ENCODE assay signal across 8 cellular contexts in genomic region chr1:193121616-193122593, GRCh38. TPM values are rescaled to one million over a fixed set of nuclear protein-coding genes. Genes with fewer than 3 reads are reported as not detected.
DNase-seq lines count a peak whose midpoint lies in the region; ATAC-seq and TF ChIP-seq lines count a peak whose summit lies in the region.

Gene CDC73, plus strand, starts transcription at chr1:193122031. Its CDS starts 170 bp downstream, at chr1:193122201.

- no peaks in the 10 kb centered on the region for H3K27me3 Mint-ChIP-seq in activated CD8-positive, alpha-beta memory T cell treated with anti-CD3 and anti-CD28 coated beads, Interleukin-2, amount 10 ng/mL, durations not matched to agents 7 days and 5 days
- H3K27me3 Mint-ChIP-seq in mesothelial cell of epicardium (ENCODE audit: low read depth), result no peaks in the 10 kb centered on the region

- peak; percentile 90 for ATAC-seq in GM21390 (IDR thresholded peaks at IDR 0.05; ENCODE audit: unreplicated experiment)
- peak; percentile 97 for ATAC-seq in activated CD8-positive, alpha-beta memory T cell treated with anti-CD3 and anti-CD28 coated beads, Interleukin-2, amount 10 ng/mL, durations not matched to agents 7 days and 5 days

- H3K27ac ChIP-seq in HUES48 (ENCODE audit: low read depth, low read length), result peak within 1 kb of the TSS; percentile 90

- H3K9me3 ChIP-seq in HUES48 (ENCODE audit: control insufficient read depth, insufficient read depth, low read length) (no peaks in the 10 kb centered on the region), NT2/D1 (ENCODE audit: insufficient read depth, low read length) (no peaks in the 10 kb centered on the region), endocrine pancreas (ENCODE audit: control insufficient read depth, low read length) (no peaks in the 10 kb centered on the region)

- TF ChIP-seq CTCF in mesothelial cell of epicardium (IDR thresholded peaks at IDR 0.05; ENCODE audit: unreplicated experiment), result peak; percentile 97

- H3K4me1 Mint-ChIP-seq in activated CD8-positive, alpha-beta memory T cell treated with anti-CD3 and anti-CD28 coated beads, Interleukin-2, amount 10 ng/mL, durations not matched to agents 7 days and 5 days, result peaks cover 57% of the 10 kb centered on the region
- peaks cover 22% of the 10 kb centered on the region for H3K4me1 Mint-ChIP-seq in mesothelial cell of epicardium

- H3K4me1 ChIP-seq in HUES48 (ENCODE audit: control insufficient read depth, insufficient read depth, low read length), result peaks cover 12% of the 10 kb centered on the region; the same call in 1 of the 2 replicates
- H3K4me1 ChIP-seq in NT2/D1 (ENCODE audit: insufficient read depth, insufficient read length), result peaks cover 1% of the 10 kb centered on the region
- H3K4me1 ChIP-seq in endocrine pancreas (ENCODE audit: control insufficient read depth, insufficient read depth, low read length), result peaks cover 10% of the 10 kb centered on the region

- peak within 1 kb of the TSS; percentile 96 for H3K4me3 Mint-ChIP-seq in activated CD8-positive, alpha-beta memory T cell treated with anti-CD3 and anti-CD28 coated beads, Interleukin-2, amount 10 ng/mL, durations not matched to agents 7 days and 5 days
- peak within 1 kb of the TSS; percentile 94 for H3K4me3 Mint-ChIP-seq in mesothelial cell of epicardium

- CTCF ChIA-PET in activated CD8-positive, alpha-beta memory T cell treated with anti-CD3 and anti-CD28 coated beads, Interleukin-2, amount 10 ng/mL, durations not matched to agents 7 days and 5 days (lab: Charles Lee), result interaction anchor here (0.7 to 3.8 kb wide), 11 partner anchors 10 to 315 kb away, joined by 3 to 40 read pairs (median 4); partner anchors contain the start of genes GLRX2, RO60 and UCHL5

- peak within 1 kb of the TSS; percentile 96 for H3K9ac ChIP-seq in HUES48 (ENCODE audit: low read depth, low read length)
- H3K9ac ChIP-seq in NT2/D1 (ENCODE audit: insufficient read length, low read depth), result peak within 1 kb of the TSS; percentile 94
- H3K9ac ChIP-seq in endocrine pancreas (ENCODE audit: control insufficient read depth, insufficient read depth, low read length), result peak within 1 kb of the TSS; percentile 91

- peaks cover 21% of the 10 kb centered on the region for H3K36me3 Mint-ChIP-seq in activated CD8-positive, alpha-beta memory T cell treated with anti-CD3 and anti-CD28 coated beads, Interleukin-2, amount 10 ng/mL, durations not matched to agents 7 days and 5 days
- peaks cover 7% of the 10 kb centered on the region for H3K36me3 Mint-ChIP-seq in mesothelial cell of epicardium

- no peaks in the 10 kb centered on the region for H3K9me3 Mint-ChIP-seq in activated CD8-positive, alpha-beta memory T cell treated with anti-CD3 and anti-CD28 coated beads, Interleukin-2, amount 10 ng/mL, durations not matched to agents 7 days and 5 days (ENCODE audit: low read depth)
- H3K9me3 Mint-ChIP-seq in mesothelial cell of epicardium, result no peaks in the 10 kb centered on the region

- peak within 1 kb of the TSS; percentile 97 for H3K4me3 ChIP-seq in HUES48 (ENCODE audit: low read depth, low read length)
- H3K4me3 ChIP-seq in NT2/D1 (ENCODE audit: insufficient read length, low read depth), result peak within 1 kb of the TSS; percentile 80
- peak within 1 kb of the TSS; percentile 96 for H3K4me3 ChIP-seq in endocrine pancreas (ENCODE audit: control insufficient read depth, insufficient read depth, low read length)

- H3K27me3 ChIP-seq in HUES48 (ENCODE audit: control insufficient read depth, insufficient read depth, low read length) (0 out of 2 replicates have a peak, but pooled peaks cover 8% of the 10 kb centered on the region), NT2/D1 (ENCODE audit: insufficient read depth, insufficient read length) (peaks cover 6% of the 10 kb centered on the region), endocrine pancreas (ENCODE audit: control insufficient read depth, insufficient read depth, low read length) (no peaks in the 10 kb centered on the region)

- H3K36me3 ChIP-seq in HUES48 (ENCODE audit: control insufficient read depth, insufficient read depth, low read length) (peaks cover 26% of the 10 kb centered on the region), NT2/D1 (ENCODE audit: insufficient read depth, insufficient read length, low read length) (peaks cover 22% of the 10 kb centered on the region), endocrine pancreas (ENCODE audit: control insufficient read depth, insufficient read depth, low read length) (peaks cover 2% of the 10 kb centered on the region)

- DNase-seq in D341Med (ENCODE audit: low spot score) (peak; percentile 99), NT2/D1 (ENCODE audit: low read depth, low spot score) (peak; percentile 94), mesothelial cell of epicardium (ENCODE audit: low spot score in 2 of 2, unreplicated experiment in 2 of 2) (peak; percentile 93 to 99)
- peak; percentile 98 for DNase-seq in activated CD8-positive, alpha-beta memory T cell treated with anti-CD3 and anti-CD28 coated beads, Interleukin-2, amount 10 ng/mL, durations not matched to agents 7 days and 5 days
- peak; percentile 97 to 99 for DNase-seq in stimulated activated CD8-positive, alpha-beta memory T cell treated with anti-CD3 and anti-CD28 coated beads, Interleukin-15, amount 100 ng/mL, for 48 hours (ENCODE audit: low read depth in 2 of 2)

- H3K27ac Mint-ChIP-seq in activated CD8-positive, alpha-beta memory T cell treated with anti-CD3 and anti-CD28 coated beads, Interleukin-2, amount 10 ng/mL, durations not matched to agents 7 days and 5 days, result peak within 1 kb of the TSS; percentile 97
- H3K27ac Mint-ChIP-seq in mesothelial cell of epicardium, result peak within 1 kb of the TSS; percentile 99

RNA-seq across cellular contexts. Expression of gene CDC73, which starts in this region (rescaled TPM):
- total RNA-seq in activated CD8-positive, alpha-beta memory T cell treated with anti-CD3 and anti-CD28 coated beads, Interleukin-2, amount 10 ng/mL, durations not matched to agents 7 days and 5 days, result 10 to 100 TPM; 55.6 to 63.3 TPM
- total RNA-seq in mesothelial cell of epicardium, result 67.3 to 71.1 TPM (median 70.2 TPM) in 3 replicates

Comparison
In these comparisons a context has a peak if more than half of its experiments do, and no peak if none do; other contexts are left out.
1. Peak in every context shown above with its lines: DNase-seq, ATAC-seq, H3K4me3 ChIP-seq and H3K27ac ChIP-seq.